8 cellular contexts compared by ENCODE assay signal in genomic region chr3:101676219-101676764, GRCh38. TPM values are rescaled to one million over a fixed set of nuclear protein-coding genes. Genes with fewer than 3 reads are reported as not detected.
A peak's percentile ranks its signal among the peaks of the same experiment; 100 is the strongest.
DNase-seq lines count a peak whose midpoint lies in the region; ATAC-seq and TF ChIP-seq lines count a peak whose summit lies in the region.

No MANE protein-coding gene starts in this region.

- H2AFZ ChIP-seq in SU-DHL-6 (ENCODE audit: low read depth, low read length, severe bottlenecking): peak overlapping the region; percentile 92

- H3K4me1 Mint-ChIP-seq in MCF 10A (ENCODE audit: insufficient read depth, unreplicated experiment): peaks cover 32% of the 10 kb centered on the region

- H3K9ac ChIP-seq in SU-DHL-6 (ENCODE audit: low read length): peak overlapping the region; percentile 92

- H3K9me2 ChIP-seq in SU-DHL-6 (replicated peaks; ENCODE audit: insufficient read depth, low read length): no peaks in the 10 kb centered on the region

- ATAC-seq in GM18520 (IDR thresholded peaks at IDR 0.05; ENCODE audit: unreplicated experiment) (peak; percentile 80), HG03039 (IDR thresholded peaks at IDR 0.05; ENCODE audit: unreplicated experiment) (peak; percentile 86)

- H3K79me2 ChIP-seq in SU-DHL-6 (ENCODE audit: insufficient read depth, low read length): peaks cover 52% of the 10 kb centered on the region

- no TSS peak for BruUV-seq in MCF 10A (replicated peaks; lab: Mats Ljungman, UMichigan)

- CTCF ChIA-PET in MCF 10A (lab: Yijun Ruan, JAX): interaction anchor here (0.6 to 2.4 kb wide), 11 partner anchors 8 to 1371 kb away, joined by 3 to 16 read pairs (median 4); partner anchors contain the start of genes CEP97, PCNP and RPL24

- no peaks in the 10 kb centered on the region for H3K9me3 ChIP-seq in SU-DHL-6 (ENCODE audit: insufficient read depth, low read length)

- H3K27ac Mint-ChIP-seq in MCF 10A (ENCODE audit: low read depth, unreplicated experiment): peak overlapping the region; percentile 93

- TF ChIP-seq CTCF in SU-DHL-6 (IDR thresholded peaks at IDR 0.05; ENCODE audit: insufficient read depth, low read length, poor library complexity, severe bottlenecking): no peak
- no peak for TF ChIP-seq CTCF in MCF 10A (IDR thresholded peaks at IDR 0.05; ENCODE audit: unreplicated experiment)

- POLR2A ChIA-PET in MCF 10A (lab: Yijun Ruan, JAX): interaction anchor here (0.6 to 7.4 kb wide), 27 partner anchors 8 to 1635 kb away, joined by 3 to 180 read pairs (median 5); partner anchors contain the start of genes CEP97, NFKBIZ, PCNP and RPL24

- H3K27ac ChIP-seq in SU-DHL-6 (ENCODE audit: low read depth, low read length): peak overlapping the region; percentile 79

- no peaks in the 10 kb centered on the region for H3K27me3 ChIP-seq in SU-DHL-6 (ENCODE audit: low read length)

- peak overlapping the region; percentile 99 for H3K4me2 ChIP-seq in SU-DHL-6 (ENCODE audit: low read depth, low read length, poor library complexity, severe bottlenecking)

- peaks cover 25% of the 10 kb centered on the region for H3F3A ChIP-seq in SU-DHL-6 (ENCODE audit: insufficient read depth)

- H3K9me3 Mint-ChIP-seq in MCF 10A (ENCODE audit: unreplicated experiment): no peaks in the 10 kb centered on the region

- H3K27me3 Mint-ChIP-seq in MCF 10A (ENCODE audit: insufficient read depth, unreplicated experiment): no peaks in the 10 kb centered on the region

- DNase-seq in MCF 10A (ENCODE audit: unreplicated experiment) (peak; percentile 96), islet precursor cell (peak; percentile 98), SHP77 (lab: John Stamatoyannopoulos, UW) (no peak), NCI-H1930 (lab: John Stamatoyannopoulos, UW) (no peak)
- peak; percentile 91 to 92 for DNase-seq in stimulated activated CD4-positive, alpha-beta T cell treated with anti-CD3 and anti-CD28 coated beads, Interleukin-15, amount 100 ng/mL, for 48 hours (ENCODE audit: low read depth in 2 of 2)

- intact Hi-C loops in MCF 10A (cut with micrococcal nuclease): loop anchor here (2.0 kb wide), 1 partner anchor 101 kb away; the partner anchor contains the start of gene PCNP

- H3K36me3 ChIP-seq in SU-DHL-6 (ENCODE audit: low read length): peaks cover 11% of the 10 kb centered on the region; the same call in 1 of the 2 replicates

- H3K4me3 ChIP-seq in SU-DHL-6 (ENCODE audit: insufficient read depth, low read length, poor library complexity, severe bottlenecking): peak overlapping the region; percentile 94

- peaks cover 41% of the 10 kb centered on the region for H3K36me3 Mint-ChIP-seq in MCF 10A (ENCODE audit: insufficient read depth, unreplicated experiment)

- peaks cover 5% of the 10 kb centered on the region; the same call in 1 of the 2 replicates for H4K20me1 ChIP-seq in SU-DHL-6 (ENCODE audit: low read depth, low read length)

- H3K4me3 Mint-ChIP-seq in MCF 10A (ENCODE audit: unreplicated experiment): peak overlapping the region; percentile 82

RNA-seq across cellular contexts. Expression of gene ZBTB11, which starts 0.6 kb away (rescaled TPM):
- total RNA-seq in MCF 10A (2022): 28.9 and 30.0 TPM in 2 replicates

RNA-seq across cellular contexts. Expression of gene RPL24, which starts 10.2 kb away (rescaled TPM):
- 1,386 and 1,793 TPM in 2 replicates for total RNA-seq in MCF 10A (2022)

RNA-seq across cellular contexts. Expression of gene CEP97, which starts 48.1 kb away (rescaled TPM):
- total RNA-seq in MCF 10A (2022): 11.5 and 14.2 TPM in 2 replicates

Comparison
In these comparisons a context has a peak if more than half of its experiments do, and no peak if none do; other contexts are left out.
1. DNase-seq: peak in MCF 10A (single experiment), islet precursor cell (single experiment) and stimulated activated CD4-positive, alpha-beta T cell treated with anti-CD3 and anti-CD28 coated beads, Interleukin-15, amount 100 ng/mL, for 48 hours (2 of 2); none in SHP77 (0 of 2) and NCI-H1930 (0 of 2).